8 cellular contexts compared by ENCODE assay signal in the genomic region with DNA sequence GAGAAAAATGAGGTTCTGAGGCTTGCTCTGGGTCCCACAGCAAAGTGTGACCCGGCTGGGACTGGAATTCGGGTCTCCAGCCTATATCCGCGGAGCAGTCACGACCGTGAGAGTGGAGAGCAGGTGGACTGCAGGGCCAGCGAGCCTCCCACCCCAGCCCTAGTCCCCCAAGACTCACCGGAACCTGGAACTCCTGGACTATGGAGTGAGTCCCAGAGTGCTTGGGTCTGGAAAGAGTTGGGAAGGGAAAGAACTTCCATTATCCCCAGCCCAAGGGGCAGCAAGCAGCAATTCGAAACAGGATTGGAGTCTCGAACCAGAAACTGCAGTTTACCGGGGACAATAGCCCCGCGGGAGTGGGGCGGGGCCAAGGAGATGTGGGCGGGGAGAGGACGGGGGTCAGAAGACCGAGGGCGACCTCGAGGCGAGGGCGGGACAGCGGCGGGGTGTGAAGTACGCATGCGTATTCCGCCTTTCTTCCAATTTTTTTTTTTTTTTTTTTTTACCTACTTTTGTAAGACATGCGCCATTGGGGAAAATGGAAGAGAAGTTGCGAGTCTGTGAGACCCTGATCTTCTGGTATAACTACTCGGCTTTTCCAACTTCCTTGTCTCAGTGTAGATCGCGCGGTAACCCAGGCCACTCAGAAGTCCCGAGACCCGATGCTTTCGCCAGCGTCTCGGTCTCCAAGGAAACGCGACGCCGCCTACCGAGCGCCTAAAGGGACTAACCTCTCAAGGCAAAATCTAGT. TPM values are rescaled to one million over a fixed set of nuclear protein-coding genes. Genes with fewer than 3 reads are reported as not detected.
DNase-seq lines count a peak whose midpoint lies in the region; TF ChIP-seq lines count a peak whose summit lies in the region.

A gene with protein sequence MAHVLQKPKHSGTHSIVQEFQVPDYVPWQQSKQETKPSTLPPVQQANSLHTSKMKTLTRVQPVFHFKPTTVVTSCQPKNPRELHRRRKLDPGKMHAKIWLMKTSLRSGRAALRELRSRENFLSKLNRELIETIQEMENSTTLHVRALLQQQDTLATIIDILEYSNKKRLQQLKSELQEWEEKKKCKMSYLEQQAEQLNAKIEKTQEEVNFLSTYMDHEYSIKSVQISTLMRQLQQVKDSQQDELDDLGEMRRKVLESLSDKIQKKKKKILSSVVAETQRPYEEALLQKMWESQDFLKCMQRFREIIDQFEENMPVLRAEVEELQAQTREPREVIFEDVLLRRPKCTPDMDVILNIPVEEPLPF (minus strand): TSS at position 670 of the 751 bp plus-strand sequence. CDS start 140 bp downstream, at position 530.

- peaks cover 6% of the 10 kb centered on the region for H3K27me3 Mint-ChIP-seq in neural progenitor cell (ENCODE audit: insufficient read depth, low read depth)

- H3K27me3 ChIP-seq in neural progenitor cell, result peaks cover 26% of the 10 kb centered on the region

- H3K36me3 ChIP-seq in neural progenitor cell, result no peaks in the 10 kb centered on the region

- H3K27ac ChIP-seq in neural progenitor cell, result no peak within 1 kb of the TSS

- peaks cover 6% of the 10 kb centered on the region for H3F3A ChIP-seq in neural progenitor cell (ENCODE audit: low read depth)

- H3K9me3 Mint-ChIP-seq in neural progenitor cell, result no peaks in the 10 kb centered on the region

- H3K4me3 ChIP-seq in foreskin fibroblast (ENCODE audit: low read depth in 1 of 2, low read length in 2 of 2), result peak within 1 kb of the TSS; percentile 70 to 99
- peak within 1 kb of the TSS; percentile 78 for H3K4me3 ChIP-seq in neural progenitor cell

- no peaks in the 10 kb centered on the region for H3K9me3 ChIP-seq in neural progenitor cell (ENCODE audit: low read depth)

- peaks cover 11% of the 10 kb centered on the region for H3K36me3 Mint-ChIP-seq in neural progenitor cell

- H3K4me3 Mint-ChIP-seq in neural progenitor cell, result no peak within 1 kb of the TSS

- H3K9ac ChIP-seq in neural progenitor cell, result peak within 1 kb of the TSS; percentile 46

- H4K20me1 ChIP-seq in neural progenitor cell (ENCODE audit: low read depth), result no peaks in the 10 kb centered on the region

- peak within 1 kb of the TSS; percentile 82 for H3K4me2 ChIP-seq in neural progenitor cell

- TF ChIP-seq CTCF in foreskin fibroblast (IDR thresholded peaks at IDR 0.05; ENCODE audit: low read depth, low read length), result peak; percentile 45
- TF ChIP-seq CTCF in neural progenitor cell (IDR thresholded peaks at IDR 0.05), result peak; percentile 53

- H3K79me2 ChIP-seq in neural progenitor cell (ENCODE audit: low read depth), result peaks cover 11% of the 10 kb centered on the region

- DNase-seq in ELR (ENCODE audit: low read depth), result peak; percentile 94
- DNase-seq in H4 (ENCODE audit: low spot score), result peak; percentile 90
- peak; percentile 98 for DNase-seq in M059J (ENCODE audit: low read depth)
- DNase-seq in SHP77 (lab: John Stamatoyannopoulos, UW), result peak; percentile 90 to 97
- DNase-seq in activated effector memory CD4-positive, alpha-beta T cell treated with anti-CD3 and anti-CD28 coated beads, Interleukin-2, amount 50 U/mL, for 16 hours, result peak; percentile 93
- peak; percentile 93 to 98 for DNase-seq in foreskin fibroblast
- DNase-seq in neural progenitor cell (ENCODE audit: low spot score), result peak; percentile 97
- peak; percentile 94 for DNase-seq in stromal cell of bone marrow (ENCODE audit: low read depth)

- peak within 1 kb of the TSS; percentile 98 for H2AFZ ChIP-seq in neural progenitor cell (replicated peaks)

- H3K4me1 ChIP-seq in neural progenitor cell, result peaks cover 5% of the 10 kb centered on the region

- H3K27ac Mint-ChIP-seq in neural progenitor cell, result peak within 1 kb of the TSS; percentile 96

- peaks cover 10% of the 10 kb centered on the region for H3K4me1 Mint-ChIP-seq in neural progenitor cell

RNA-seq across cellular contexts. Expression of the gene that starts here (rescaled TPM):
- 1.6 TPM in 2 replicates for total RNA-seq in H4 (2014; rRNA removed; shearing (Covaris generic))
- 0.91 and 2.2 TPM in 2 replicates for total RNA-seq in M059J (2014; rRNA removed; shearing (Covaris generic))
- total RNA-seq in neural progenitor cell (ENCODE audit: low replicate concordance), result 5.0 and 6.0 TPM in 2 replicates
